ENCODE assay signal across 26 cellular contexts in the genomic region with DNA sequence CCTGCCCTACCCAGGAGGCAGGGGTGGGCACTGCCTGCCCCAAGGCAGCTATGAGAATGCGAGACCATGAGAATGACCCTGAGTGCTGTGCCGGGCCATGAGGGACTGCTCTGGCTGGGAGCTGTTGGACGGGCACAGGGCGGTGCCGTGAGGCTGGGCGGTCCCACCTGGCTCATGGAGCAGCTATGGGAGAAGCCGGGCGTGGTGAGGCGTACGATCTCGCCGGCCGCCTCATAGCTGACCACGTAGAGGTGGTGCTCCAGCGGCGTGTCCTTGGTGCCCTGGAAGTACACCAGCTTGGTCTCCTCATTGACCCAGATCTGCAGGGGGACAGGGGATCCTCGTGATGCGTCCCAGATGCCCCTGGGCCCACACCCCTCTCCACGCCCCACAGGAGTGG.
"Had no signal": no experiment of that assay in that cellular context is flagged by ENCODE, and none has a peak within 500 bp of the region (broad histone marks: within the 10 kb centered on the region; RNA-seq: fewer than 3 reads in every experiment).

No MANE protein-coding gene starts in this region.

- H3K36me3 ChIP-seq: neural progenitor cell had no signal

- H2AFZ ChIP-seq: neural progenitor cell had no signal

- DNase-seq: hippocampal formation; immature natural killer cell; kidney; left colon; left lung; lower lobe of right lung; mesendoderm; naive B cell; natural killer cell; nephron progenitor cell; ovary; right lobe of liver; stimulated activated CD4-positive, alpha-beta T cell treated with anti-CD3 and anti-CD28 coated beads, Interleukin-1b, Interleukin-23, amount 100 ng/mL, for 48 hours; stimulated activated CD4-positive, alpha-beta T cell treated with anti-CD3 and anti-CD28 coated beads, Interleukin-2, amount 100 ng/mL, for 48 hours; stimulated activated CD4-positive, alpha-beta T cell treated with anti-CD3 and anti-CD28 coated beads, Interleukin-4, amount 100 ng/mL, for 4 hours; stimulated activated CD8-positive, alpha-beta memory T cell treated with anti-CD3 and anti-CD28 coated beads, Interleukin-4, amount 100 ng/mL, for 48 hours; stimulated activated naive CD4-positive, alpha-beta T cell treated with Interleukin-2 at 50 U/mL for 16 hours; stimulated activated naive CD8-positive, alpha-beta T cell treated with anti-CD3 and anti-CD28 coated beads, Interleukin-15, amount 100 ng/mL, for 72 hours; substantia nigra had no signal

- H3K9me3 ChIP-seq: left lung, lower lobe of right lung, ovary, right atrium auricular region, right lobe of liver, tibial nerve, upper lobe of left lung, vagina had no signal

- H3K4me3 ChIP-seq: left lung, lower lobe of right lung, neural progenitor cell, ovary, right atrium auricular region, right lobe of liver, smooth muscle cell, tibial nerve, upper lobe of left lung, vagina had no signal

- H3K27ac ChIP-seq: left lung, lower lobe of right lung, neural progenitor cell, ovary, right atrium auricular region, vagina had no signal

- H3K4me1 ChIP-seq: left lung, neural progenitor cell had no signal

- H3K9ac ChIP-seq: neural progenitor cell had no signal

- H3K27me3 ChIP-seq: left lung, neural progenitor cell, ovary, right atrium auricular region, right lobe of liver, tibial nerve, upper lobe of left lung, vagina had no signal

- ATAC-seq: left colon; left lung; lower lobe of right lung; natural killer cell; right lobe of liver; stimulated activated naive CD8-positive, alpha-beta T cell treated with anti-CD3 and anti-CD28 coated beads, Interleukin-15, amount 100 ng/mL, for 72 hours had no signal

- H3K4me2 ChIP-seq: neural progenitor cell, smooth muscle cell had no signal

- FAIRE-seq: islet of Langerhans, kidney had no signal
